In the genomic region with DNA sequence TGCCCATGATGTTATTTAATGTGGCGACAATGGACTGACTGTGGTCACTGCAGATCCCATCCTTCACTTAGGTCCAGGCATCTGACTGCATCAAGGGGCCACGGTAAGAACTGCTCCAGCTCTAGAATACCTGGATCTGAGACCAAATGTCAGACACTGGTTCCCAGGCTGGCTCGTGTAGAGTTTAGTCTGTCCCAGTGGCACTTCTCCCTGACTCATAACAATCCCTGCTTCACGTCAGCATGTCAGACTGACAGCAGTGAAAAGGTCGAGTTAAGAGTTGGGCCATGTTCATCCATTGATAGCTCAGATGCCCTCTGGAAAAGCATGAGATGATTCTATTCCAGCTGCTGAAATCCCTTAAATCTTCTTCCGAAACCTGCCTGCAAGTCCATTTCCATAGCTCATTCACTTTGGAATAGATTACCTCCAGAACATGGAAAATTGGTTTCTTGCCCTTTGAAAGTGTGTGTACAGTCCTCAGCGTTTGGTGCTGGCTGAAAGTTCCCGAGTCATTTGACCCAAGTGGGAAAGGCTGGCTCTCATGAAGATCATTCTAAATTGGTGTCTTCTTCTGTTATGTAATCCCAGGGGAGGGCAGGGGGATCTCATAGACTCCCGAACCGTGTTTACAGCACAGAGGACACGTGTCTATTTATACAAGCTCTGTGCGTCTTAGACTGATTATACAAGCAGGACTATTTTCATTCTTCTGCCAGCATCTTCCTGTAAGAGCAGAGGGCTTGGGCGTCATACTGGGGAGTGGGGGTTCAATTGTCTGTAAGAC, we compare ENCODE assay signal across 30 cellular contexts.
DNase-seq lines count a peak whose midpoint lies in the region; ATAC-seq and TF ChIP-seq lines count a peak whose summit lies in the region.
"Had no signal": no experiment of that assay in that cellular context is flagged by ENCODE, and none has a peak within 500 bp of the region (broad histone marks: within the 10 kb centered on the region; RNA-seq: fewer than 3 reads in every experiment).

No MANE protein-coding gene starts in this region.

- no peaks in the 10 kb centered on the region for H3K9me3 Mint-ChIP-seq in activated B cell treated with CpG ODN at 0.5 μM for 24 hours
- H3K9me3 Mint-ChIP-seq in activated T-helper 2 cell treated with anti-CD3 and anti-CD28 coated beads, Interferon-gamma antibody, Interleukin-2, Interleukin-4, amounts not matched to agents 10 μg/mL and 5 μg/mL and 100 μg/mL, durations not matched to agents 14 hours and 24 hours and 36 hours = no peaks in the 10 kb centered on the region
- H3K9me3 Mint-ChIP-seq: activated T-helper 1 cell treated with anti-CD3 and anti-CD28 coated beads, Interleukin-12 subunit alpha, Interleukin-12 subunit beta, Interleukin-2, Interleukin-4 antibody, amounts not matched to agents 30 ng/mL and 10 ng/mL and 1 ng/mL, durations not matched to agents 14 hours and 24 hours and 36 hours had no signal

- H3K36me3 Mint-ChIP-seq in activated B cell treated with CpG ODN at 0.5 μM for 24 hours (ENCODE audit: low read depth) = peaks cover 28% of the 10 kb centered on the region
- H3K36me3 Mint-ChIP-seq in activated T-helper 2 cell treated with anti-CD3 and anti-CD28 coated beads, Interferon-gamma antibody, Interleukin-2, Interleukin-4, amounts not matched to agents 10 μg/mL and 5 μg/mL and 100 μg/mL, durations not matched to agents 14 hours and 24 hours and 36 hours (ENCODE audit: low read depth) = peaks cover 7% of the 10 kb centered on the region

- peak overlapping the region; percentile 65 for H3K27ac ChIP-seq in skeletal muscle tissue (ENCODE audit: low read depth, low read length)
- H3K27ac ChIP-seq: adrenal gland, esophagus muscularis mucosa, foreskin keratinocyte, GM23248, KMS-11, neutrophil, SJSA1, thyroid gland had no signal

- no peaks in the 10 kb centered on the region for H3K9me3 ChIP-seq in skeletal muscle tissue (ENCODE audit: control insufficient read depth in 3 of 3, low read length in 3 of 3)
- H3K9me3 ChIP-seq: adrenal gland, esophagus muscularis mucosa, neutrophil, SJSA1, thyroid gland had no signal

- no peak overlapping the region for H3K4me3 Mint-ChIP-seq in activated B cell treated with CpG ODN at 0.5 μM for 24 hours
- H3K4me3 Mint-ChIP-seq in activated T-helper 2 cell treated with anti-CD3 and anti-CD28 coated beads, Interferon-gamma antibody, Interleukin-2, Interleukin-4, amounts not matched to agents 10 μg/mL and 5 μg/mL and 100 μg/mL, durations not matched to agents 14 hours and 24 hours and 36 hours (ENCODE audit: low read depth) = no peak overlapping the region
- H3K4me3 Mint-ChIP-seq: activated naive CD4-positive, alpha-beta T cell treated with anti-CD3 and anti-CD28 coated beads, Interleukin-2, amount 10 ng/mL, durations not matched to agents 7 days and 5 days; activated T-helper 1 cell treated with anti-CD3 and anti-CD28 coated beads, Interleukin-12 subunit alpha, Interleukin-12 subunit beta, Interleukin-2, Interleukin-4 antibody, amounts not matched to agents 30 ng/mL and 10 ng/mL and 1 ng/mL, durations not matched to agents 14 hours and 24 hours and 36 hours; CD14-positive monocyte had no signal

- POLR2A ChIA-PET in activated B cell treated with CpG ODN at 0.5 μM for 24 hours (lab: Charles Lee) = interaction anchor here (1.0 kb wide), 1 partner anchor 59 kb away, joined by 3 read pairs; no protein-coding TSS in a partner anchor

- CTCF ChIA-PET in activated B cell treated with CpG ODN at 0.5 μM for 24 hours (lab: Charles Lee) = interaction anchor here (1.4 to 1.7 kb wide), 2 partner anchors 8 to 227 kb away, joined by 3 to 5 read pairs; no protein-coding TSS in a partner anchor

- DNase-seq in activated B cell treated with CpG ODN at 0.5 μM for 24 hours (no peak), islet precursor cell (peak; percentile 85), AG08395 (ENCODE audit: low spot score) (no peak)
- no peak for DNase-seq in activated T-helper 2 cell treated with anti-CD3 and anti-CD28 coated beads, Interferon-gamma antibody, Interleukin-2, Interleukin-4, amounts not matched to agents 10 μg/mL and 5 μg/mL and 100 μg/mL, durations not matched to agents 14 hours and 24 hours and 36 hours (ENCODE audit: low spot score)
- DNase-seq: activated CD4-positive, alpha-beta T cell treated with anti-CD3 and anti-CD28 coated beads, Interleukin-2, amount 50 U/mL, for 4 hours; activated CD4-positive, CD25-positive, alpha-beta regulatory T cell; activated naive CD4-positive, alpha-beta T cell treated with anti-CD3 and anti-CD28 coated beads, Interleukin-2, amount 10 ng/mL, durations not matched to agents 7 days and 5 days; DMS79 treated with DMSO at 0.1 percent for 48 hours; foreskin keratinocyte; GM23248; mammary epithelial cell; MM.1S; NCI-H1105 treated with DMSO at 0.1 percent for 48 hours; NCI-H187 treated with DMSO at 0.1 percent for 48 hours; NCI-H2171; NCI-H82; posterior cingulate gyrus; stimulated activated CD4-positive, alpha-beta T cell treated with anti-CD3 and anti-CD28 coated beads, Interleukin-12 subunit alpha, Interleukin-12 subunit beta, amount 100 ng/mL, for 4 hours; stimulated activated CD4-positive, alpha-beta T cell treated with anti-CD3 and anti-CD28 coated beads, Interleukin-2, amount 100 ng/mL, for 48 hours; thyroid gland had no signal

- H3K4me3 ChIP-seq in skeletal muscle tissue (ENCODE audit: low read length in 3 of 3) = peak overlapping the region in 2 of 3 donors; percentile 17 to 29
- H3K4me3 ChIP-seq: adrenal gland, esophagus muscularis mucosa, GM23248, SJSA1, thyroid gland had no signal

- no peaks in the 10 kb centered on the region for H3K27me3 Mint-ChIP-seq in activated B cell treated with CpG ODN at 0.5 μM for 24 hours
- H3K27me3 Mint-ChIP-seq in activated T-helper 2 cell treated with anti-CD3 and anti-CD28 coated beads, Interferon-gamma antibody, Interleukin-2, Interleukin-4, amounts not matched to agents 10 μg/mL and 5 μg/mL and 100 μg/mL, durations not matched to agents 14 hours and 24 hours and 36 hours (ENCODE audit: low read depth) = peaks cover 9% of the 10 kb centered on the region

- peaks cover 57% of the 10 kb centered on the region for H3K4me1 Mint-ChIP-seq in activated B cell treated with CpG ODN at 0.5 μM for 24 hours
- H3K4me1 Mint-ChIP-seq in activated T-helper 2 cell treated with anti-CD3 and anti-CD28 coated beads, Interferon-gamma antibody, Interleukin-2, Interleukin-4, amounts not matched to agents 10 μg/mL and 5 μg/mL and 100 μg/mL, durations not matched to agents 14 hours and 24 hours and 36 hours (ENCODE audit: low read depth) = peaks cover 18% of the 10 kb centered on the region

- H3K9ac ChIP-seq in skeletal muscle tissue (ENCODE audit: low read depth in 1 of 3, low read length in 3 of 3) = peak overlapping the region in 2 of 3 donors; percentile 3 to 40
- H3K9ac ChIP-seq: GM23248, KMS-11 had no signal

- peaks cover 0 to 3% (median 3%) of the 10 kb centered on the region in 3 donors for H3K36me3 ChIP-seq in skeletal muscle tissue (ENCODE audit: control insufficient read depth in 3 of 3, insufficient read depth in 3 of 3, low read length in 3 of 3)
- H3K36me3 ChIP-seq: adrenal gland, neutrophil, thyroid gland had no signal

- peak overlapping the region; percentile 59 for H3K27ac Mint-ChIP-seq in activated B cell treated with CpG ODN at 0.5 μM for 24 hours
- H3K27ac Mint-ChIP-seq in activated T-helper 2 cell treated with anti-CD3 and anti-CD28 coated beads, Interferon-gamma antibody, Interleukin-2, Interleukin-4, amounts not matched to agents 10 μg/mL and 5 μg/mL and 100 μg/mL, durations not matched to agents 14 hours and 24 hours and 36 hours = no peak overlapping the region
- H3K27ac Mint-ChIP-seq: activated naive CD4-positive, alpha-beta T cell treated with anti-CD3 and anti-CD28 coated beads, Interleukin-2, amount 10 ng/mL, durations not matched to agents 7 days and 5 days; activated T-helper 1 cell treated with anti-CD3 and anti-CD28 coated beads, Interleukin-12 subunit alpha, Interleukin-12 subunit beta, Interleukin-2, Interleukin-4 antibody, amounts not matched to agents 30 ng/mL and 10 ng/mL and 1 ng/mL, durations not matched to agents 14 hours and 24 hours and 36 hours had no signal

- no peaks in the 10 kb centered on the region for H3K27me3 ChIP-seq in skeletal muscle tissue (ENCODE audit: control insufficient read depth in 3 of 3, insufficient read depth in 3 of 3, low read length in 3 of 3)
- H3K27me3 ChIP-seq: adrenal gland, esophagus muscularis mucosa, foreskin keratinocyte, neutrophil, SJSA1, thyroid gland had no signal

- intact Hi-C loops in activated B cell treated with CpG ODN at 0.5 μM for 24 hours (cut with micrococcal nuclease) = no loop called here
- intact Hi-C loops in activated T-helper 2 cell treated with anti-CD3 and anti-CD28 coated beads, Interferon-gamma antibody, Interleukin-2, Interleukin-4, amounts not matched to agents 10 μg/mL and 5 μg/mL and 100 μg/mL, durations not matched to agents 14 hours and 24 hours and 36 hours (cut with micrococcal nuclease) = no loop called here

- peaks cover 28 to 50% (median 47%) of the 10 kb centered on the region in 3 donors for H3K4me1 ChIP-seq in skeletal muscle tissue (ENCODE audit: control insufficient read depth in 3 of 3, insufficient read depth in 3 of 3, low read length in 3 of 3)
- H3K4me1 ChIP-seq: foreskin keratinocyte had no signal

- TF ChIP-seq CTCF in activated B cell treated with CpG ODN at 0.5 μM for 24 hours (IDR thresholded peaks at IDR 0.05) = no peak

- ATAC-seq in GM18868 (IDR thresholded peaks at IDR 0.05; ENCODE audit: unreplicated experiment) (peak; percentile 43), activated B cell treated with CpG ODN at 0.5 μM for 24 hours (ENCODE audit: low read depth) (no peak), HG03039 (IDR thresholded peaks at IDR 0.05; ENCODE audit: unreplicated experiment) (no peak)
- ATAC-seq: foreskin keratinocyte had no signal
